In genomic region chr15:98983333-98983732, GRCh38 we compare ENCODE assay signal across 9 cellular contexts. TPM values are rescaled to one million over a fixed set of nuclear protein-coding genes. Genes with fewer than 3 reads are reported as not detected.
DNase-seq lines count a peak whose midpoint lies in the region; ATAC-seq and TF ChIP-seq lines count a peak whose summit lies in the region.
"Had no signal": no experiment of that assay in that cellular context is flagged by ENCODE, and none has a peak within 500 bp of the region (broad histone marks: within the 10 kb centered on the region; RNA-seq: fewer than 3 reads in every experiment).

No MANE protein-coding gene starts in this region.

- H3K9me3 ChIP-seq in body of pancreas = no peaks in the 10 kb centered on the region
- H3K9me3 ChIP-seq in lower lobe of right lung = peaks cover 3% of the 10 kb centered on the region
- H3K9me3 ChIP-seq in CD8-positive, alpha-beta memory T cell (ENCODE audit: low read length) = peaks cover 7% of the 10 kb centered on the region

- DNase-seq in AG09309 (ENCODE audit: low read depth) (peak; percentile 57), MV-4-11 (lab: John Stamatoyannopoulos, UW) (peak; percentile 86), body of pancreas (peak; percentile 42 to 68 (median 59)), lower lobe of right lung (no peak), NCI-H187 treated with DMSO at 0.1 percent for 48 hours (lab: John Stamatoyannopoulos, UW) (no peak), germinal center (ENCODE audit: low spot score) (no peak)
- no peak for DNase-seq in CD8-positive, alpha-beta memory T cell

- POLR2A ChIA-PET in CD8-positive, alpha-beta memory T cell (lab: Charles Lee) = no interaction called here

- peaks cover 9% of the 10 kb centered on the region for H3K4me1 ChIP-seq in body of pancreas
- peaks cover 13% of the 10 kb centered on the region for H3K4me1 ChIP-seq in lower lobe of right lung
- H3K4me1 ChIP-seq in CD8-positive, alpha-beta memory T cell (ENCODE audit: insufficient read depth, low read length) = no peaks in the 10 kb centered on the region

- intact Hi-C loops in body of pancreas (cut with DNase I) = no loop called here
- intact Hi-C loops in lower lobe of right lung (cut with DNase I) = no loop called here

- H3K27me3 ChIP-seq in body of pancreas (no peaks in the 10 kb centered on the region), lower lobe of right lung (ENCODE audit: low read depth) (no peaks in the 10 kb centered on the region)
- no peaks in the 10 kb centered on the region for H3K27me3 ChIP-seq in CD8-positive, alpha-beta memory T cell (ENCODE audit: insufficient read depth, low read length, poor library complexity, severe bottlenecking)

- peaks cover 7 to 13% (median 10%) of the 10 kb centered on the region in 5 donors for H3K9me3 Mint-ChIP-seq in CD8-positive, alpha-beta memory T cell

- peaks cover 3 to 17% of the 10 kb centered on the region in 2 donors for H3K27me3 Mint-ChIP-seq in CD8-positive, alpha-beta memory T cell

- ATAC-seq in body of pancreas (peak; percentile 87), lower lobe of right lung (peak; percentile 86 to 95), GM21737 (IDR thresholded peaks at IDR 0.05; ENCODE audit: unreplicated experiment) (no peak)

- CTCF ChIA-PET in CD8-positive, alpha-beta memory T cell (lab: Charles Lee) = no interaction called here

- TF ChIP-seq POLR2A in body of pancreas (IDR thresholded peaks at IDR 0.05) = no peak

- H3K36me3 Mint-ChIP-seq in CD8-positive, alpha-beta memory T cell = peaks cover 0 to 3% (median 0%) of the 10 kb centered on the region in 3 donors

- H3K36me3 ChIP-seq in body of pancreas (replicated peaks in 1 of 2; ENCODE audit: insufficient read depth in 1 of 2, low read depth in 2 of 2) (no peaks in the 10 kb centered on the region), lower lobe of right lung (no peaks in the 10 kb centered on the region)
- no peaks in the 10 kb centered on the region for H3K36me3 ChIP-seq in CD8-positive, alpha-beta memory T cell (ENCODE audit: insufficient read depth, low read length)

- H3K4me3 ChIP-seq in AG09309 (ENCODE audit: control insufficient read depth, low read depth, low read length) (no peak overlapping the region), body of pancreas (no peak overlapping the region), lower lobe of right lung (no peak overlapping the region)
- no peak overlapping the region for H3K4me3 ChIP-seq in CD8-positive, alpha-beta memory T cell (ENCODE audit: low read length)

- no peaks in the 10 kb centered on the region for H3K4me1 Mint-ChIP-seq in CD8-positive, alpha-beta memory T cell

- TF ChIP-seq CTCF in AG09309 (IDR thresholded peaks at IDR 0.05; ENCODE audit: control insufficient read depth, insufficient read depth, low read depth, low read length, missing control alignments) (no peak), body of pancreas (IDR thresholded peaks at IDR 0.05) (no peak), lower lobe of right lung (IDR thresholded peaks at IDR 0.05) (no peak)

- no peak overlapping the region for H3K27ac ChIP-seq in body of pancreas
- H3K27ac ChIP-seq in lower lobe of right lung = no peak overlapping the region
- no peak overlapping the region for H3K27ac ChIP-seq in CD8-positive, alpha-beta memory T cell (ENCODE audit: low read depth, low read length)
- H3K27ac ChIP-seq: VCaP had no signal

- WGBS in body of pancreas, 2 donors = 29 to 35% methylated on average over 2 of the region's 2 CpGs

- H3K27ac Mint-ChIP-seq in CD8-positive, alpha-beta memory T cell = no peak overlapping the region

- H3K4me3 Mint-ChIP-seq in CD8-positive, alpha-beta memory T cell = no peak overlapping the region

RNA-seq across cellular contexts. Expression of gene PGPEP1L, which starts 24.3 kb away (rescaled TPM):
- total RNA-seq in body of pancreas (not detected), lower lobe of right lung (not detected)
- total RNA-seq in CD8-positive, alpha-beta memory T cell = not detected
- not detected for polyA plus RNA-seq in CD8-positive, alpha-beta memory T cell

Comparison
In these comparisons a context has a peak if more than half of its experiments do, and no peak if none do; other contexts are left out.
1. DNase-seq: peak in AG09309 (single experiment), MV-4-11 (single experiment) and body of pancreas (4 of 4); none in lower lobe of right lung (single experiment), NCI-H187 treated with DMSO at 0.1 percent for 48 hours (single experiment), CD8-positive, alpha-beta memory T cell (0 of 5) and germinal center (single experiment).